ENCODE assay signal across 8 cellular contexts in genomic region chr5:137629646-137630045, GRCh38.
DNase-seq lines count a peak whose midpoint lies in the region; ATAC-seq, FAIRE-seq and TF ChIP-seq lines count a peak whose summit lies in the region.

No MANE protein-coding gene starts in this region.

- DNase-seq in DMS 273 (lab: John Stamatoyannopoulos, UW; ENCODE audit: unreplicated experiment), result peak; percentile 81
- DNase-seq in M059J (ENCODE audit: low read depth), result peak; percentile 68
- DNase-seq in SK-N-DZ (ENCODE audit: low spot score), result peak; percentile 55
- peak in 1 of 2 experiments; percentile 58 for DNase-seq in H1 (ENCODE audit: low read depth in 1 of 2, low spot score in 2 of 2)
- peak; percentile 76 for DNase-seq in medulla oblongata (ENCODE audit: extremely low spot score)
- DNase-seq in mucosa of gallbladder (ENCODE audit: low spot score), result no peak

- no peak overlapping the region for H3K27ac ChIP-seq in H1 (ENCODE audit: low read depth, low read length)

- H4K5ac ChIP-seq in H1 (ENCODE audit: insufficient read length, low read depth, low read length), result no peak overlapping the region

- 31% methylated on average over 4 of the region's 4 CpGs; no CpG with 5 or more reads in 1 of the 2 experiments for WGBS in H1 (ENCODE audit: extremely low coverage in 1 of 2, insufficient coverage in 1 of 2, insufficient read length in 1 of 2, insufficient replicate concordance in 2 of 2, low coverage in 1 of 2, low lambda C conversion rate in 2 of 2, missing lambda C conversion rate in 1 of 2), 2 experiments

- peak; percentile 60 for ATAC-seq in GM19463 (IDR thresholded peaks at IDR 0.05; ENCODE audit: unreplicated experiment)
- no peak for ATAC-seq in HG02798 (IDR thresholded peaks at IDR 0.05; ENCODE audit: poor library complexity, unreplicated experiment)

- POLR2A ChIA-PET in H1 (lab: Charles Lee; ENCODE audit: partially characterized antibody), result interaction anchor here (1.0 to 1.6 kb wide), 4 partner anchors 8 to 122 kb away, joined by 3 to 6 read pairs (median 3); partner anchors contain the start of gene KLHL3

- peak; percentile 90 for FAIRE-seq in H1 (lab: Jason Lieb, UNC)

- H3K14ac ChIP-seq in H1 (ENCODE audit: insufficient read length), result no peak overlapping the region

- H3K18ac ChIP-seq in H1 (ENCODE audit: extremely low read depth, low read length), result no peak overlapping the region

- peaks cover 1 to 5% of the 10 kb centered on the region in 2 experiments for H4K20me1 ChIP-seq in H1 (replicated peaks in 1 of 2; ENCODE audit: control insufficient read depth in 1 of 2, insufficient read depth in 2 of 2, low read length in 2 of 2)

- peak overlapping the region; percentile 36; the same call in 1 of the 2 replicates for H2BK5ac ChIP-seq in H1 (ENCODE audit: low read depth, low read length)

- peak overlapping the region; percentile 7 to 35; a peak in 2 of 4 replicates for H3K4me2 ChIP-seq in H1 (ENCODE audit: insufficient read depth in 1 of 2, low read depth in 2 of 2, low read length in 2 of 2)

- H4K8ac ChIP-seq in H1 (ENCODE audit: extremely low read depth, insufficient read depth, low read length), result no peak overlapping the region

- TF ChIP-seq CTCF in H1 (IDR thresholded peaks at IDR 0.05; ENCODE audit: control extremely low read depth in 1 of 3, insufficient read depth in 1 of 3, low read depth in 1 of 3, low read length in 3 of 3), result peak in 2 of 3 experiments; percentile 77 to 84; a peak in 3 of 4 replicates

- no peaks in the 10 kb centered on the region for H3K23me2 ChIP-seq in H1 (ENCODE audit: low read depth, low read length)

- no peaks in the 10 kb centered on the region for H3K27me3 ChIP-seq in H1 (replicated peaks in 1 of 4; ENCODE audit: control insufficient read depth in 3 of 4, extremely low read depth in 1 of 4, insufficient read depth in 3 of 4, low read length in 3 of 4)

- no peak overlapping the region for H4K91ac ChIP-seq in H1 (replicated peaks; ENCODE audit: insufficient read length, low read length)

- peaks cover 3 to 6% (median 4%) of the 10 kb centered on the region in 4 experiments; a peak in 6 of 7 replicates for H3K4me1 ChIP-seq in H1 (replicated peaks in 1 of 4; ENCODE audit: control insufficient read depth in 3 of 4, insufficient read depth in 4 of 4, low read length in 3 of 4)

- no peak overlapping the region for H2BK120ac ChIP-seq in H1 (replicated peaks; ENCODE audit: low read depth, low read length)

- H3K56ac ChIP-seq in H1 (replicated peaks; ENCODE audit: insufficient read length, low read depth, low read length), result no peak overlapping the region

- no peaks in the 10 kb centered on the region for H3K79me2 ChIP-seq in H1 (ENCODE audit: control insufficient read depth in 1 of 2, insufficient read depth in 2 of 2, low read length in 2 of 2)

- H2AK5ac ChIP-seq in H1 (ENCODE audit: low read depth, low read length), result no peak overlapping the region

- H3K9ac ChIP-seq in H1 (replicated peaks in 1 of 4; ENCODE audit: extremely low read depth in 1 of 4, low read depth in 3 of 4, low read length in 3 of 4), result no peak overlapping the region

- TF ChIP-seq EP300 in H1 (IDR thresholded peaks at IDR 0.05; ENCODE audit: borderline replicate concordance in 1 of 2, low read depth in 2 of 2, low read length in 2 of 2), result no peak

- TF ChIP-seq RAD21 in H1 (IDR thresholded peaks at IDR 0.05 in 1 of 2, conservative IDR thresholded peaks at IDR 0.05 in 1 of 2; ENCODE audit: low read depth in 2 of 2, low read length in 2 of 2), result peak; percentile 94 to 96

- no peak overlapping the region for H3K4me3 ChIP-seq in H1 (ENCODE audit: extremely low read depth in 1 of 4, insufficient read depth in 2 of 4, low read depth in 3 of 4, low read length in 4 of 4)

- no peak overlapping the region for H2BK15ac ChIP-seq in H1 (ENCODE audit: low read length)

- 0 out of 2 replicates have a peak overlapping the region, but pooled peaks have one; percentile 1 for H2BK20ac ChIP-seq in H1 (ENCODE audit: low read length)

- no peak overlapping the region for H3K4ac ChIP-seq in H1 (replicated peaks; ENCODE audit: insufficient read length, low read depth, low read length)

- CTCF ChIA-PET in H1 (lab: Charles Lee; ENCODE audit: partially characterized antibody), result interaction anchor here (0.6 to 4.9 kb wide), 42 partner anchors 10 to 507 kb away, joined by 3 to 82 read pairs (median 4); partner anchors contain the start of genes HNRNPA0 and KLHL3

- no peaks in the 10 kb centered on the region for H3K79me1 ChIP-seq in H1 (ENCODE audit: low read depth, low read length)

- H3K9me3 ChIP-seq in H1 (ENCODE audit: insufficient read depth in 2 of 2, low read depth in 1 of 2, low read length in 1 of 2), result no peaks in the 10 kb centered on the region

- H3K23ac ChIP-seq in H1 (ENCODE audit: insufficient read length), result no peak overlapping the region

- no peak overlapping the region for H2BK12ac ChIP-seq in H1 (ENCODE audit: low read depth, low read length)

- H3K36me3 ChIP-seq in H1 (ENCODE audit: control insufficient read depth in 2 of 4, insufficient read depth in 4 of 4, low read length in 3 of 4), result peaks cover 0 to 2% (median 0%) of the 10 kb centered on the region in 4 experiments; a peak in 2 of 8 replicates

- H2AFZ ChIP-seq in H1 (ENCODE audit: low read length), result no peak overlapping the region

- TF ChIP-seq POLR2A in H1 (IDR thresholded peaks at IDR 0.05; ENCODE audit: control extremely low read depth in 1 of 2, low read depth in 2 of 2, low read length in 2 of 2), result no peak

TF ChIP-seq in H1, 55 proteins besides CTCF, POLR2A, EP300 and RAD21:
- TF ChIP-seq TEAD4 (IDR thresholded peaks at IDR 0.05; ENCODE audit: low read depth, low read length) (peak; percentile 22; the same call in 1 of the 2 replicates), YY1 (IDR thresholded peaks at IDR 0.05; ENCODE audit: low read depth, low read length) (0 out of 2 replicates have a peak, but pooled peaks have one; percentile 25), POU5F1 (IDR thresholded peaks at IDR 0.05; ENCODE audit: low read depth, low read length) (no peak)
